ENCODE assay signal across 10 cellular contexts in genomic region chr2:101386599-101387150, GRCh38. TPM values are rescaled to one million over a fixed set of nuclear protein-coding genes. Genes with fewer than 3 reads are reported as not detected.
DNase-seq lines count a peak whose midpoint lies in the region; ATAC-seq and TF ChIP-seq lines count a peak whose summit lies in the region.
"Had no signal": no experiment of that assay in that cellular context is flagged by ENCODE, and none has a peak within 500 bp of the region (broad histone marks: within the 10 kb centered on the region; RNA-seq: fewer than 3 reads in every experiment).

No MANE protein-coding gene starts in this region.

- H3K4me3 ChIP-seq in WERI-Rb-1 (ENCODE audit: low read depth, low read length) (peak overlapping the region; percentile 62), cardiac muscle cell (peak overlapping the region; percentile 52)

- H3K27ac ChIP-seq in WERI-Rb-1 (no peak overlapping the region), cardiac muscle cell (no peak overlapping the region)

- peak; percentile 11 for DNase-seq in Daoy (ENCODE audit: low read depth)
- peak; percentile 39 for DNase-seq in WERI-Rb-1
- DNase-seq in cardiac muscle cell (ENCODE audit: low read depth in 1 of 2, low spot score in 1 of 2): no peak
- no peak for DNase-seq in progenitor cell of endocrine pancreas (ENCODE audit: low spot score, unreplicated experiment)
- no peak for DNase-seq in SKM-1 treated with dmso at 0.1 percent for 144 hours (lab: John Stamatoyannopoulos, UW; ENCODE audit: unreplicated experiment)
- DNase-seq in NCI-H82 treated with DMSO at 0.1 percent for 48 hours (lab: John Stamatoyannopoulos, UW; ENCODE audit: unreplicated experiment): no peak
- DNase-seq in T-helper 9 cell: no peak
- DNase-seq: SHP77 had no signal

- H3K4me1 Mint-ChIP-seq in progenitor cell of endocrine pancreas (ENCODE audit: low read depth): no peaks in the 10 kb centered on the region

- no peaks in the 10 kb centered on the region for H3K9me3 Mint-ChIP-seq in progenitor cell of endocrine pancreas (ENCODE audit: low read depth)

- ATAC-seq in GM21423 (IDR thresholded peaks at IDR 0.05; ENCODE audit: unreplicated experiment): no peak

- TF ChIP-seq CTCF in WERI-Rb-1 (IDR thresholded peaks at IDR 0.05; ENCODE audit: low read depth, low read length) (no peak), cardiac muscle cell (IDR thresholded peaks at IDR 0.05; ENCODE audit: low read depth, low read length) (no peak), progenitor cell of endocrine pancreas (IDR thresholded peaks at IDR 0.05; ENCODE audit: unreplicated experiment) (no peak)

- H3K4me1 ChIP-seq in cardiac muscle cell (ENCODE audit: low read depth): no peaks in the 10 kb centered on the region

- H3K27ac Mint-ChIP-seq in progenitor cell of endocrine pancreas: no peak overlapping the region

- H3K36me3 ChIP-seq in WERI-Rb-1 (no peaks in the 10 kb centered on the region), cardiac muscle cell (no peaks in the 10 kb centered on the region)

- H3K9me3 ChIP-seq in WERI-Rb-1 (ENCODE audit: severe bottlenecking) (no peaks in the 10 kb centered on the region), cardiac muscle cell (ENCODE audit: low read depth) (no peaks in the 10 kb centered on the region)

- H3K27me3 ChIP-seq in WERI-Rb-1 (ENCODE audit: insufficient read depth, low read depth, severe bottlenecking) (no peaks in the 10 kb centered on the region), cardiac muscle cell (peaks cover 65% of the 10 kb centered on the region)

- peak overlapping the region; percentile 70 for H3K4me3 Mint-ChIP-seq in progenitor cell of endocrine pancreas (ENCODE audit: low read depth)

- H3K36me3 Mint-ChIP-seq in progenitor cell of endocrine pancreas (ENCODE audit: insufficient read depth): no peaks in the 10 kb centered on the region

- peaks cover 65% of the 10 kb centered on the region for H3K27me3 Mint-ChIP-seq in progenitor cell of endocrine pancreas

RNA-seq across cellular contexts. Expression of gene CREG2, which starts 0.6 kb away (rescaled TPM):
- 0.74 and 2.0 TPM in 2 replicates for total RNA-seq in Daoy (2014; rRNA removed; shearing (Covaris generic))
- 4.3 and 4.9 TPM in 2 replicates for total RNA-seq in cardiac muscle cell
- polyA plus RNA-seq in cardiac muscle cell: 2.2 and 4.1 TPM in 2 replicates
- total RNA-seq in progenitor cell of endocrine pancreas: 0.65 and 1.3 TPM in 2 replicates
- polyA plus RNA-seq: liver had no signal

Comparison
In these comparisons a context has a peak if more than half of its experiments do, and no peak if none do; other contexts are left out.
1. DNase-seq: peak in Daoy (single experiment) and WERI-Rb-1 (single experiment); none in cardiac muscle cell (0 of 2), progenitor cell of endocrine pancreas (single experiment), SKM-1 treated with dmso at 0.1 percent for 144 hours (single experiment), NCI-H82 treated with DMSO at 0.1 percent for 48 hours (single experiment) and T-helper 9 cell (single experiment).